Comparison of ENCODE assay signal across 8 cellular contexts in genomic region chr21:44872266-44872567, GRCh38. TPM values are rescaled to one million over a fixed set of nuclear protein-coding genes. Genes with fewer than 3 reads are reported as not detected.
DNase-seq lines count a peak whose midpoint lies in the region; ATAC-seq and TF ChIP-seq lines count a peak whose summit lies in the region.

No MANE protein-coding gene starts in this region.

- no peaks in the 10 kb centered on the region for H4K20me1 ChIP-seq in fibroblast of lung (ENCODE audit: control insufficient read depth, extremely low read depth, insufficient read depth, low read length)

- peak overlapping the region; percentile 72 for H3K4me2 ChIP-seq in fibroblast of lung (ENCODE audit: extremely low read depth, insufficient read depth, low read length)

- H3K4me1 ChIP-seq in SJCRH30 (peaks cover 49% of the 10 kb centered on the region), fibroblast of lung (ENCODE audit: control insufficient read depth, extremely low read depth, insufficient read depth, low read length) (peaks cover 31% of the 10 kb centered on the region), rectal smooth muscle tissue (ENCODE audit: control insufficient read depth, insufficient read depth, low read length) (peaks cover 36% of the 10 kb centered on the region)

- H3K79me2 ChIP-seq in fibroblast of lung (ENCODE audit: control insufficient read depth, insufficient read depth, low read length), result peaks cover 54% of the 10 kb centered on the region

- no peak for ATAC-seq in GM21786 (IDR thresholded peaks at IDR 0.05; ENCODE audit: unreplicated experiment)
- no peak for ATAC-seq in HG02973 (IDR thresholded peaks at IDR 0.05; ENCODE audit: unreplicated experiment)

- DNase-seq in GM06990 (ENCODE audit: extremely low read depth, insufficient read length) (no peak), SJCRH30 (no peak), fibroblast of lung (ENCODE audit: low read depth in 2 of 2) (no peak), hepatic stellate cell (ENCODE audit: low spot score) (no peak), NCI-H146 treated with DMSO at 0.1 percent for 48 hours (lab: John Stamatoyannopoulos, UW; ENCODE audit: unreplicated experiment) (no peak)

- H3K9ac ChIP-seq in fibroblast of lung (ENCODE audit: insufficient read depth, low read length) (peak overlapping the region; percentile 80), rectal smooth muscle tissue (ENCODE audit: low read length) (no peak overlapping the region)

- no peak for TF ChIP-seq CTCF in GM06990 (IDR thresholded peaks at IDR 0.05; ENCODE audit: insufficient read depth, low read length, poor library complexity, severe bottlenecking)
- TF ChIP-seq CTCF in fibroblast of lung (conservative IDR thresholded peaks at IDR 0.05 in 1 of 2, IDR thresholded peaks at IDR 0.05 in 1 of 2; ENCODE audit: low read depth in 1 of 2, low read length in 2 of 2), result no peak

- H3K9me3 ChIP-seq in SJCRH30 (replicated peaks), result no peaks in the 10 kb centered on the region
- H3K9me3 ChIP-seq in fibroblast of lung (ENCODE audit: control insufficient read depth, insufficient read depth, low read depth, low read length), result no peaks in the 10 kb centered on the region

- H3K36me3 ChIP-seq in GM06990 (ENCODE audit: control insufficient read depth, insufficient read depth, low read length) (no peaks in the 10 kb centered on the region; the same call in none of the 2 replicates), SJCRH30 (no peaks in the 10 kb centered on the region), fibroblast of lung (ENCODE audit: control insufficient read depth, insufficient read depth, low read length) (no peaks in the 10 kb centered on the region), rectal smooth muscle tissue (ENCODE audit: control insufficient read depth, insufficient read depth, low read length) (peaks cover 3% of the 10 kb centered on the region)

- no peak overlapping the region for H2AFZ ChIP-seq in fibroblast of lung (ENCODE audit: low read length)

- H3K27ac ChIP-seq in SJCRH30 (peak overlapping the region; percentile 68; the same call in 1 of the 2 replicates), fibroblast of lung (ENCODE audit: insufficient read depth, low read length) (peak overlapping the region; percentile 95), rectal smooth muscle tissue (ENCODE audit: low read depth, low read length) (peak overlapping the region; percentile 90)

- H3K4me3 ChIP-seq in GM06990 (replicated peaks; ENCODE audit: low read depth, low read length) (peak overlapping the region; percentile 79), SJCRH30 (peak overlapping the region; percentile 80), fibroblast of lung (replicated peaks in 1 of 4; ENCODE audit: control extremely low read depth in 1 of 4, insufficient read depth in 1 of 4, low read depth in 3 of 4, low read length in 4 of 4) (peak overlapping the region; percentile 76 to 92 (median 87)), rectal smooth muscle tissue (ENCODE audit: low read length) (peak overlapping the region; percentile 92)

- H3K27me3 ChIP-seq in GM06990 (replicated peaks; ENCODE audit: control insufficient read depth, insufficient read depth, low read length) (no peaks in the 10 kb centered on the region), SJCRH30 (no peaks in the 10 kb centered on the region), fibroblast of lung (ENCODE audit: control insufficient read depth, insufficient read depth, low read length) (no peaks in the 10 kb centered on the region), rectal smooth muscle tissue (ENCODE audit: control insufficient read depth, insufficient read depth, low read length) (no peaks in the 10 kb centered on the region)

RNA-seq across cellular contexts. Expression of gene PTTG1IP, which starts 1.3 kb away (rescaled TPM):
- total RNA-seq in SJCRH30 (2014; rRNA removed; shearing (Covaris generic)), result 195 TPM in 2 replicates
- total RNA-seq in fibroblast of lung, result 159 and 240 TPM in 2 replicates
- polyA plus RNA-seq in fibroblast of lung, result 209 and 229 TPM in 2 replicates
- 167 and 182 TPM in 2 replicates for polyA plus RNA-seq in fibroblast of lung (2012)
- 164 and 171 TPM in 2 replicates for polyA minus RNA-seq in fibroblast of lung (ENCODE audit: low replicate concordance)

RNA-seq across cellular contexts. Expression of gene ITGB2, which starts 48.5 kb away (rescaled TPM):
- total RNA-seq in SJCRH30 (2014; rRNA removed; shearing (Covaris generic)), result 38.8 and 42.4 TPM in 2 replicates
- total RNA-seq in fibroblast of lung, result not detected in 2 replicates
- polyA plus RNA-seq in fibroblast of lung, result 0.05 TPM in 1 of 2 replicates, not detected in the other
- polyA plus RNA-seq in fibroblast of lung (2012), result not detected in 2 replicates
- polyA minus RNA-seq in fibroblast of lung (ENCODE audit: low replicate concordance), result 0.63 TPM in 1 of 2 replicates, not detected in the other

RNA-seq across cellular contexts. Expression of gene SUMO3, which starts 54.4 kb away (rescaled TPM):
- total RNA-seq in SJCRH30 (2014; rRNA removed; shearing (Covaris generic)), result 70.3 and 76.9 TPM in 2 replicates
- 74.2 and 96.3 TPM in 2 replicates for total RNA-seq in fibroblast of lung
- polyA plus RNA-seq in fibroblast of lung, result 190 and 230 TPM in 2 replicates
- polyA plus RNA-seq in fibroblast of lung (2012), result 125 and 162 TPM in 2 replicates
- 39.3 and 58.6 TPM in 2 replicates for polyA minus RNA-seq in fibroblast of lung (ENCODE audit: low replicate concordance)

Comparison
In these comparisons a context has a peak if more than half of its experiments do, and no peak if none do; other contexts are left out.
1. RNA of gene ITGB2, which starts 48.5 kb away (total RNA-seq): 38.8 to 42.4 TPM in SJCRH30; not detected in fibroblast of lung; every median in the first group is over 10 times any median in the second.
2. Peak in every context shown above with its lines, with median percentiles within 50 percentile points of each other: H3K4me3 ChIP-seq and H3K27ac ChIP-seq.